In genomic region chr2:241808701-241809382, GRCh38 we compare ENCODE assay signal across 1 cellular context.
TF ChIP-seq lines count a peak whose summit lies in the region.

Gene NEU4 (plus strand): TSS chr2:241809193. CDS start chr2:241814485, 5,292 bp downstream.

TF ChIP-seq in HepG2, 621 proteins besides CTCF, POLR2A, EP300 and RAD21 (continued from another document and continues in another):
- TF ChIP-seq, protein P1, sequence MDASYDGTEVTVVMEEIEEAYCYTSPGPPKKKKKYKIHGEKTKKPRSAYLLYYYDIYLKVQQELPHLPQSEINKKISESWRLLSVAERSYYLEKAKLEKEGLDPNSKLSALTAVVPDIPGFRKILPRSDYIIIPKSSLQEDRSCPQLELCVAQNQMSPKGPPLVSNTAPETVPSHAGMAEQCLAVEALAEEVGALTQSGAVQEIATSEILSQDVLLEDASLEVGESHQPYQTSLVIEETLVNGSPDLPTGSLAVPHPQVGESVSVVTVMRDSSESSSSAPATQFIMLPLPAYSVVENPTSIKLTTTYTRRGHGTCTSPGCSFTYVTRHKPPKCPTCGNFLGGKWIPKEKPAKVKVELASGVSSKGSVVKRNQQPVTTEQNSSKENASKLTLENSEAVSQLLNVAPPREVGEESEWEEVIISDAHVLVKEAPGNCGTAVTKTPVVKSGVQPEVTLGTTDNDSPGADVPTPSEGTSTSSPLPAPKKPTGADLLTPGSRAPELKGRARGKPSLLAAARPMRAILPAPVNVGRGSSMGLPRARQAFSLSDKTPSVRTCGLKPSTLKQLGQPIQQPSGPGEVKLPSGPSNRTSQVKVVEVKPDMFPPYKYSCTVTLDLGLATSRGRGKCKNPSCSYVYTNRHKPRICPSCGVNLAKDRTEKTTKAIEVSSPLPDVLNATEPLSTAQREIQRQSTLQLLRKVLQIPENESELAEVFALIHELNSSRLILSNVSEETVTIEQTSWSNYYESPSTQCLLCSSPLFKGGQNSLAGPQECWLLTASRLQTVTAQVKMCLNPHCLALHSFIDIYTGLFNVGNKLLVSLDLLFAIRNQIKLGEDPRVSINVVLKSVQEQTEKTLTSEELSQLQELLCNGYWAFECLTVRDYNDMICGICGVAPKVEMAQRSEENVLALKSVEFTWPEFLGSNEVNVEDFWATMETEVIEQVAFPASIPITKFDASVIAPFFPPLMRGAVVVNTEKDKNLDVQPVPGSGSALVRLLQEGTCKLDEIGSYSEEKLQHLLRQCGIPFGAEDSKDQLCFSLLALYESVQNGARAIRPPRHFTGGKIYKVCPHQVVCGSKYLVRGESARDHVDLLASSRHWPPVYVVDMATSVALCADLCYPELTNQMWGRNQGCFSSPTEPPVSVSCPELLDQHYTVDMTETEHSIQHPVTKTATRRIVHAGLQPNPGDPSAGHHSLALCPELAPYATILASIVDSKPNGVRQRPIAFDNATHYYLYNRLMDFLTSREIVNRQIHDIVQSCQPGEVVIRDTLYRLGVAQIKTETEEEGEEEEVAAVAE (CRISPR knock-in tag; IDR thresholded peaks at IDR 0.05; ENCODE audit: borderline replicate concordance) = peak; percentile 19; the same call in 1 of the 2 replicates
- TF ChIP-seq TOPORS (CRISPR knock-in tag; IDR thresholded peaks at IDR 0.05) = peak; percentile 93
- TF ChIP-seq MLLT10 (CRISPR knock-in tag; IDR thresholded peaks at IDR 0.05) = no peak
- peak; percentile 65; the same call in 1 of the 2 replicates for TF ChIP-seq RCOR2 (CRISPR knock-in tag; IDR thresholded peaks at IDR 0.05)
- TF ChIP-seq, protein P2, sequence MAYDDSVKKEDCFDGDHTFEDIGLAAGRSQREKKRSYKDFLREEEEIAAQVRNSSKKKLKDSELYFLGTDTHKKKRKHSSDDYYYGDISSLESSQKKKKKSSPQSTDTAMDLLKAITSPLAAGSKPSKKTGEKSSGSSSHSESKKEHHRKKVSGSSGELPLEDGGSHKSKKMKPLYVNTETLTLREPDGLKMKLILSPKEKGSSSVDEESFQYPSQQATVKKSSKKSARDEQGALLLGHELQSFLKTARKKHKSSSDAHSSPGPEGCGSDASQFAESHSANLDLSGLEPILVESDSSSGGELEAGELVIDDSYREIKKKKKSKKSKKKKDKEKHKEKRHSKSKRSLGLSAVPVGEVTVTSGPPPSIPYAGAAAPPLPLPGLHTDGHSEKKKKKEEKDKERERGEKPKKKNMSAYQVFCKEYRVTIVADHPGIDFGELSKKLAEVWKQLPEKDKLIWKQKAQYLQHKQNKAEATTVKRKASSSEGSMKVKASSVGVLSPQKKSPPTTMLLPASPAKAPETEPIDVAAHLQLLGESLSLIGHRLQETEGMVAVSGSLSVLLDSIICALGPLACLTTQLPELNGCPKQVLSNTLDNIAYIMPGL (CRISPR knock-in tag; IDR thresholded peaks at IDR 0.05; ENCODE audit: borderline replicate concordance in 1 of 2, low read depth in 1 of 2) = peak; percentile 83 to 93; a peak in 3 of 4 replicates
- peak; percentile 96 for TF ChIP-seq TAF1 (CRISPR knock-in tag; IDR thresholded peaks at IDR 0.05)
- peak; percentile 92 for TF ChIP-seq ZNF788 (CRISPR knock-in tag; IDR thresholded peaks at IDR 0.05; ENCODE audit: borderline replicate concordance)
- TF ChIP-seq MED13 (CRISPR knock-in tag; IDR thresholded peaks at IDR 0.05) = peak; percentile 91
- TF ChIP-seq, protein P3, sequence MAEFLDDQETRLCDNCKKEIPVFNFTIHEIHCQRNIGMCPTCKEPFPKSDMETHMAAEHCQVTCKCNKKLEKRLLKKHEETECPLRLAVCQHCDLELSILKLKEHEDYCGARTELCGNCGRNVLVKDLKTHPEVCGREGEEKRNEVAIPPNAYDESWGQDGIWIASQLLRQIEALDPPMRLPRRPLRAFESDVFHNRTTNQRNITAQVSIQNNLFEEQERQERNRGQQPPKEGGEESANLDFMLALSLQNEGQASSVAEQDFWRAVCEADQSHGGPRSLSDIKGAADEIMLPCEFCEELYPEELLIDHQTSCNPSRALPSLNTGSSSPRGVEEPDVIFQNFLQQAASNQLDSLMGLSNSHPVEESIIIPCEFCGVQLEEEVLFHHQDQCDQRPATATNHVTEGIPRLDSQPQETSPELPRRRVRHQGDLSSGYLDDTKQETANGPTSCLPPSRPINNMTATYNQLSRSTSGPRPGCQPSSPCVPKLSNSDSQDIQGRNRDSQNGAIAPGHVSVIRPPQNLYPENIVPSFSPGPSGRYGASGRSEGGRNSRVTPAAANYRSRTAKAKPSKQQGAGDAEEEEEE (CRISPR knock-in tag; IDR thresholded peaks at IDR 0.05; ENCODE audit: borderline replicate concordance) = peak; percentile 83; the same call in 1 of the 2 replicates
- peak; percentile 98 for TF ChIP-seq ZNF766 (CRISPR knock-in tag; IDR thresholded peaks at IDR 0.05; ENCODE audit: borderline replicate concordance)
- TF ChIP-seq HES4 (CRISPR knock-in tag; IDR thresholded peaks at IDR 0.05; ENCODE audit: borderline replicate concordance) = peak; percentile 90
- peak; percentile 85; the same call in 1 of the 2 replicates for TF ChIP-seq IRX3 (CRISPR knock-in tag; IDR thresholded peaks at IDR 0.05; ENCODE audit: borderline replicate concordance, low read depth)
- peak; percentile 94 for TF ChIP-seq ISX (CRISPR knock-in tag; conservative IDR thresholded peaks at IDR 0.05)
- TF ChIP-seq BCL6 (CRISPR knock-in tag; IDR thresholded peaks at IDR 0.05) = peak; percentile 53
- peak; percentile 95 for TF ChIP-seq ZNF781 (CRISPR knock-in tag; IDR thresholded peaks at IDR 0.05; ENCODE audit: borderline replicate concordance, not compliant biosample characterization)
- TF ChIP-seq ZMAT3 (CRISPR knock-in tag; conservative IDR thresholded peaks at IDR 0.05) = peak; percentile 97
- TF ChIP-seq CBX2 (IDR thresholded peaks at IDR 0.05; ENCODE audit: low read depth, low read length) = no peak
- 0 out of 2 replicates have a peak, but pooled peaks have one; percentile 83 for TF ChIP-seq CBX2 (CRISPR knock-in tag; IDR thresholded peaks at IDR 0.05; ENCODE audit: low read depth)
- 0 out of 2 replicates have a peak, but pooled peaks have one; percentile 39 for TF ChIP-seq ZNF570 (CRISPR knock-in tag; IDR thresholded peaks at IDR 0.05; ENCODE audit: borderline replicate concordance)
- TF ChIP-seq ZKSCAN8 (CRISPR knock-in tag; IDR thresholded peaks at IDR 0.05; ENCODE audit: borderline replicate concordance) = peak; percentile 78; the same call in 1 of the 2 replicates
- peak; percentile 47; the same call in 1 of the 2 replicates for TF ChIP-seq SMAD9 (CRISPR knock-in tag; IDR thresholded peaks at IDR 0.05)
- peak; percentile 63; the same call in 1 of the 2 replicates for TF ChIP-seq ZNF879 (CRISPR knock-in tag; IDR thresholded peaks at IDR 0.05)
- TF ChIP-seq, protein P4, sequence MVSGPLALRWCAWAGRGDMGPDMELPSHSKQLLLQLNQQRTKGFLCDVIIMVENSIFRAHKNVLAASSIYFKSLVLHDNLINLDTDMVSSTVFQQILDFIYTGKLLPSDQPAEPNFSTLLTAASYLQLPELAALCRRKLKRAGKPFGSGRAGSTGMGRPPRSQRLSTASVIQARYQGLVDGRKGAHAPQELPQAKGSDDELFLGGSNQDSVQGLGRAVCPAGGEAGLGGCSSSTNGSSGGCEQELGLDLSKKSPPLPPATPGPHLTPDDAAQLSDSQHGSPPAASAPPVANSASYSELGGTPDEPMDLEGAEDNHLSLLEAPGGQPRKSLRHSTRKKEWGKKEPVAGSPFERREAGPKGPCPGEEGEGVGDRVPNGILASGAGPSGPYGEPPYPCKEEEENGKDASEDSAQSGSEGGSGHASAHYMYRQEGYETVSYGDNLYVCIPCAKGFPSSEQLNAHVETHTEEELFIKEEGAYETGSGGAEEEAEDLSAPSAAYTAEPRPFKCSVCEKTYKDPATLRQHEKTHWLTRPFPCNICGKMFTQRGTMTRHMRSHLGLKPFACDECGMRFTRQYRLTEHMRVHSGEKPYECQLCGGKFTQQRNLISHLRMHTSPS (CRISPR knock-in tag; IDR thresholded peaks at IDR 0.05; ENCODE audit: low read depth) = peak; percentile 96
- TF ChIP-seq ZNF562 (CRISPR knock-in tag; IDR thresholded peaks at IDR 0.05; ENCODE audit: borderline replicate concordance) = no peak
- TF ChIP-seq ZSCAN29 (CRISPR knock-in tag; conservative IDR thresholded peaks at IDR 0.05) = no peak; the same call in 1 of the 2 replicates
- no peak for TF ChIP-seq SNAI1 (CRISPR knock-in tag; IDR thresholded peaks at IDR 0.05; ENCODE audit: borderline replicate concordance)
- TF ChIP-seq ZNF343 (CRISPR knock-in tag; IDR thresholded peaks at IDR 0.05) = peak; percentile 95
- no peak for TF ChIP-seq SNRNP70 (IDR thresholded peaks at IDR 0.05; ENCODE audit: low read depth, low read length)
- TF ChIP-seq NFE2L1 (CRISPR knock-in tag; IDR thresholded peaks at IDR 0.05; ENCODE audit: borderline replicate concordance) = no peak
- TF ChIP-seq HOXA3 (CRISPR knock-in tag; IDR thresholded peaks at IDR 0.05) = peak; percentile 94
- TF ChIP-seq IRF1 (CRISPR knock-in tag; IDR thresholded peaks at IDR 0.05; ENCODE audit: low read depth) = peak; percentile 36; the same call in 1 of the 2 replicates
- peak; percentile 75; the same call in 1 of the 2 replicates for TF ChIP-seq PBX3 (CRISPR knock-in tag; IDR thresholded peaks at IDR 0.05; ENCODE audit: borderline replicate concordance)
- peak; percentile 71; the same call in 1 of the 2 replicates for TF ChIP-seq NR1H2 (CRISPR knock-in tag; IDR thresholded peaks at IDR 0.05; ENCODE audit: borderline replicate concordance, low read depth)
- peak; percentile 37; the same call in 1 of the 2 replicates for TF ChIP-seq ZNF558 (CRISPR knock-in tag; IDR thresholded peaks at IDR 0.05; ENCODE audit: borderline replicate concordance)
- peak; percentile 88 for TF ChIP-seq SIN3A (IDR thresholded peaks at IDR 0.05; ENCODE audit: borderline replicate concordance, low read depth, low read length)
- peak; percentile 60; the same call in 1 of the 2 replicates for TF ChIP-seq KLF11 (CRISPR knock-in tag; IDR thresholded peaks at IDR 0.05)
- peak; percentile 59 for TF ChIP-seq KMT2B (CRISPR knock-in tag; IDR thresholded peaks at IDR 0.05)
- no peak for TF ChIP-seq RFX1 (IDR thresholded peaks at IDR 0.05)
- peak; percentile 63; the same call in 1 of the 2 replicates for TF ChIP-seq ZNF816 (CRISPR knock-in tag; IDR thresholded peaks at IDR 0.05; ENCODE audit: borderline replicate concordance)
- TF ChIP-seq NFRKB (IDR thresholded peaks at IDR 0.05) = no peak
- TF ChIP-seq HNRNPH1 (optimal IDR thresholded peaks at IDR 0.05; ENCODE audit: low read depth, low read length) = peak; percentile 59
- peak; percentile 87 for TF ChIP-seq CBX1 (IDR thresholded peaks at IDR 0.05; ENCODE audit: low read depth)
- TF ChIP-seq, protein P5, sequence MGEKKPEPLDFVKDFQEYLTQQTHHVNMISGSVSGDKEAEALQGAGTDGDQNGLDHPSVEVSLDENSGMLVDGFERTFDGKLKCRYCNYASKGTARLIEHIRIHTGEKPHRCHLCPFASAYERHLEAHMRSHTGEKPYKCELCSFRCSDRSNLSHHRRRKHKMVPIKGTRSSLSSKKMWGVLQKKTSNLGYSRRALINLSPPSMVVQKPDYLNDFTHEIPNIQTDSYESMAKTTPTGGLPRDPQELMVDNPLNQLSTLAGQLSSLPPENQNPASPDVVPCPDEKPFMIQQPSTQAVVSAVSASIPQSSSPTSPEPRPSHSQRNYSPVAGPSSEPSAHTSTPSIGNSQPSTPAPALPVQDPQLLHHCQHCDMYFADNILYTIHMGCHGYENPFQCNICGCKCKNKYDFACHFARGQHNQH (CRISPR knock-in tag; IDR thresholded peaks at IDR 0.05) = peak; percentile 98
- no peak for TF ChIP-seq TCF12 (IDR thresholded peaks at IDR 0.05)
- TF ChIP-seq TCF12 (CRISPR knock-in tag; IDR thresholded peaks at IDR 0.05) = peak; percentile 11; the same call in 1 of the 2 replicates
- TF ChIP-seq ISL2 (CRISPR knock-in tag; IDR thresholded peaks at IDR 0.05) = peak; percentile 73
- peak; percentile 85; the same call in 1 of the 2 replicates for TF ChIP-seq ZBTB4 (CRISPR knock-in tag; IDR thresholded peaks at IDR 0.05; ENCODE audit: borderline replicate concordance)
- peak; percentile 71 for TF ChIP-seq ZNF124 (CRISPR knock-in tag; IDR thresholded peaks at IDR 0.05)
